ENCODE assay signal across 8 cellular contexts in genomic region chr11:45922425-45923082, GRCh38. TPM values are rescaled to one million over a fixed set of nuclear protein-coding genes. Genes with fewer than 3 reads are reported as not detected.
A peak's percentile ranks its signal among the peaks of the same experiment; 100 is the strongest.
DNase-seq lines count a peak whose midpoint lies in the region; ATAC-seq and TF ChIP-seq lines count a peak whose summit lies in the region.

LARGE2 (plus strand) TSS chr11:45922656; CDS start chr11:45922883, 227 bp downstream.

- H3K4me1 ChIP-seq in tibial artery: peaks cover 10 to 33% (median 14%) of the 10 kb centered on the region in 4 donors

- H3K4me3 ChIP-seq in kidney epithelial cell (ENCODE audit: low read depth, low read length) (peak within 1 kb of the TSS; percentile 14), tibial artery (peak within 1 kb of the TSS; percentile 0 to 37)

- intact Hi-C loops in tibial artery (cut with DNase I; ENCODE audit: low total_unique reads): no loop called here

- no peaks in the 10 kb centered on the region for H3K36me3 ChIP-seq in kidney epithelial cell (ENCODE audit: control insufficient read depth, insufficient read depth, low read length)
- H3K36me3 ChIP-seq in tibial artery: peaks cover 0 to under 1% (median 0%) of the 10 kb centered on the region in 3 donors

- ATAC-seq in GM18907 (IDR thresholded peaks at IDR 0.05; ENCODE audit: unreplicated experiment) (no peak), GM19023 (IDR thresholded peaks at IDR 0.05; ENCODE audit: unreplicated experiment) (no peak)

- no peaks in the 10 kb centered on the region for H3K9me3 ChIP-seq in tibial artery

- H3K27ac ChIP-seq in tibial artery: no peak within 1 kb of the TSS

- TF ChIP-seq CTCF in kidney epithelial cell (IDR thresholded peaks at IDR 0.05; ENCODE audit: insufficient read depth, low read length, poor library complexity, severe bottlenecking) (no peak), tibial artery (IDR thresholded peaks at IDR 0.05) (no peak)

- DNase-seq in COR-L47 (lab: John Stamatoyannopoulos, UW) (peak; percentile 53), LoVo (ENCODE audit: low spot score) (peak; percentile 59), activated gamma-delta T cell treated with Interleukin-2 at 50 U/mL for 16 hours (peak; percentile 14), kidney epithelial cell (ENCODE audit: low read depth) (no peak), tibial artery (peak in 1 of 2 donors; percentile 60)
- DNase-seq in stimulated activated CD4-positive, alpha-beta T cell treated with anti-CD3 and anti-CD28 coated beads, Interleukin-12 subunit alpha, Interleukin-12 subunit beta, amount 100 ng/mL, for 4 hours: no peak

- H3K27me3 ChIP-seq in kidney epithelial cell (ENCODE audit: control insufficient read depth, insufficient read depth, low read length) (peaks cover 39% of the 10 kb centered on the region), tibial artery (peaks cover 11 to 49% of the 10 kb centered on the region in 2 donors)

RNA-seq across cellular contexts. Expression of gene LARGE2, which starts in this region (rescaled TPM):
- 10.9 and 11.2 TPM in 2 replicates for total RNA-seq in kidney epithelial cell

Comparison
In these comparisons a context has a peak if more than half of its experiments do, and no peak if none do; other contexts are left out.
1. DNase-seq: peak in COR-L47 (single experiment), LoVo (single experiment) and activated gamma-delta T cell treated with Interleukin-2 at 50 U/mL for 16 hours (single experiment); none in kidney epithelial cell (single experiment) and stimulated activated CD4-positive, alpha-beta T cell treated with anti-CD3 and anti-CD28 coated beads, Interleukin-12 subunit alpha, Interleukin-12 subunit beta, amount 100 ng/mL, for 4 hours (single experiment).